Comparison of ENCODE assay signal across 16 cellular contexts in the genomic region with DNA sequence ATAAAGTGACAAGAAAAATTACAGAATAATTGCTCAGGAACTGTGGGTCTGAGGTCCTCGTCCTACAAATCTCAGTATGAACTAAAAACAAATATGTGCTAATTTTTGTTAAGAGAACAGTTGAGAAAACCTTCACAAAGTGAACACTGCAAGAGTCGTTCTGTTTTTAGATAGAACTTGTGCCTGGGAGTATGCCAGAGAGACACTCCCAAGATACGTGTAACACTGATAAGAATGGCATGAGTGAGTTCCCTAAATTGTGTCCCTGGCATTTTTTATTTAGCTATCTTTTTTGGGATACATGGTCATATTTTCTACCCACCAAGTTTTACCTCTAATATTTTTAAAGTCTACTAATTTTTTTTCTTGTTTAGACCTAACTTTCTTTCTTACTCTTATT.
"Had no signal": no experiment of that assay in that cellular context is flagged by ENCODE, and none has a peak within 500 bp of the region (broad histone marks: within the 10 kb centered on the region; RNA-seq: fewer than 3 reads in every experiment).

No MANE protein-coding gene starts in this region.

- H3K9me3 Mint-ChIP-seq: activated CD8-positive, alpha-beta T cell treated with anti-CD3 and anti-CD28 coated beads for 36 hours; activated naive CD8-positive, alpha-beta T cell treated with anti-CD3 and anti-CD28 coated beads, Interleukin-2, amount 10 ng/mL, durations not matched to agents 7 days and 5 days; activated T-cell treated with anti-CD3 and anti-CD28 coated beads, Interleukin-2, amount 50 U/mL, for 72 hours; neural progenitor cell had no signal

- H3K27ac Mint-ChIP-seq: activated CD8-positive, alpha-beta T cell treated with anti-CD3 and anti-CD28 coated beads for 36 hours; activated naive CD8-positive, alpha-beta T cell treated with anti-CD3 and anti-CD28 coated beads, Interleukin-2, amount 10 ng/mL, durations not matched to agents 7 days and 5 days; activated T-cell treated with anti-CD3 and anti-CD28 coated beads, Interleukin-2, amount 50 U/mL, for 72 hours; immature natural killer cell; neural progenitor cell; stimulated activated memory B cell treated with anti-CD40 and anti-IgM and Interleukin-4, amounts not matched to agents 10 μg/mL and 1 μg/mL and 100 μg/mL, for 72 hours had no signal

- H3K4me3 Mint-ChIP-seq: activated CD8-positive, alpha-beta T cell treated with anti-CD3 and anti-CD28 coated beads for 36 hours; activated naive CD8-positive, alpha-beta T cell treated with anti-CD3 and anti-CD28 coated beads, Interleukin-2, amount 10 ng/mL, durations not matched to agents 7 days and 5 days; activated T-cell treated with anti-CD3 and anti-CD28 coated beads, Interleukin-2, amount 50 U/mL, for 72 hours; immature natural killer cell; neural progenitor cell; stimulated activated memory B cell treated with anti-CD40 and anti-IgM and Interleukin-4, amounts not matched to agents 10 μg/mL and 1 μg/mL and 100 μg/mL, for 72 hours had no signal

- H3K36me3 ChIP-seq: cardiac muscle cell, colonic mucosa, neural progenitor cell, WERI-Rb-1 had no signal

- H3K27me3 ChIP-seq: cardiac muscle cell, colonic mucosa, neural progenitor cell had no signal

- H3K4me3 ChIP-seq: cardiac muscle cell, colonic mucosa, neural progenitor cell had no signal

- ATAC-seq: activated CD8-positive, alpha-beta T cell treated with anti-CD3 and anti-CD28 coated beads for 36 hours; activated T-cell treated with anti-CD3 and anti-CD28 coated beads, Interleukin-2, amount 50 U/mL, for 72 hours; stimulated activated memory B cell treated with anti-CD40 and anti-IgM and Interleukin-4, amounts not matched to agents 10 μg/mL and 1 μg/mL and 100 μg/mL, for 72 hours had no signal

- DNase-seq: activated CD4-positive, alpha-beta T cell treated with anti-CD3 and anti-CD28 coated beads for 4 hours; activated CD8-positive, alpha-beta memory T cell treated with anti-CD3 and anti-CD28 coated beads, Interleukin-2, amount 50 U/mL, for 4 hours; activated CD8-positive, alpha-beta T cell treated with anti-CD3 and anti-CD28 coated beads for 36 hours; activated gamma-delta T cell treated with Interleukin-2 at 50 U/mL for 16 hours; activated naive CD8-positive, alpha-beta T cell treated with anti-CD3 and anti-CD28 coated beads, Interleukin-2, amount 10 ng/mL, durations not matched to agents 7 days and 5 days; activated T-cell treated with anti-CD3 and anti-CD28 coated beads, Interleukin-2, amount 50 U/mL, for 72 hours; colonic mucosa; effector memory CD4-positive, alpha-beta T cell; immature natural killer cell; mesendoderm; small intestine; WERI-Rb-1 had no signal

- H3K36me3 Mint-ChIP-seq: neural progenitor cell; stimulated activated memory B cell treated with anti-CD40 and anti-IgM and Interleukin-4, amounts not matched to agents 10 μg/mL and 1 μg/mL and 100 μg/mL, for 72 hours had no signal

- H3K9ac ChIP-seq: neural progenitor cell, parathyroid adenoma had no signal

- H3K4me1 ChIP-seq: colonic mucosa, parathyroid adenoma had no signal

- H3K4me1 Mint-ChIP-seq: activated naive CD8-positive, alpha-beta T cell treated with anti-CD3 and anti-CD28 coated beads, Interleukin-2, amount 10 ng/mL, durations not matched to agents 7 days and 5 days; immature natural killer cell; stimulated activated memory B cell treated with anti-CD40 and anti-IgM and Interleukin-4, amounts not matched to agents 10 μg/mL and 1 μg/mL and 100 μg/mL, for 72 hours had no signal

- H3K27me3 Mint-ChIP-seq: stimulated activated memory B cell treated with anti-CD40 and anti-IgM and Interleukin-4, amounts not matched to agents 10 μg/mL and 1 μg/mL and 100 μg/mL, for 72 hours had no signal

- H3K9me3 ChIP-seq: colonic mucosa had no signal
